Comparison of ENCODE assay signal across 8 cellular contexts in genomic region chr5:81506900-81507588, GRCh38.
A peak's percentile ranks its signal among the peaks of the same experiment; 100 is the strongest.
DNase-seq lines count a peak whose midpoint lies in the region; ATAC-seq and TF ChIP-seq lines count a peak whose summit lies in the region.

No MANE protein-coding gene starts in this region.

- intact Hi-C loops in sciatic nerve (cut with DNase I) = loop anchor here (10.0 kb wide), 1 partner anchor 238 kb away; no protein-coding TSS in a partner anchor

- H3K9me3 ChIP-seq in OCI-LY3 (ENCODE audit: insufficient read depth, low read length) (no peaks in the 10 kb centered on the region), right atrium auricular region (no peaks in the 10 kb centered on the region)

- no peak overlapping the region for H3K9ac ChIP-seq in OCI-LY3 (ENCODE audit: low read length)

- DNase-seq in A172 (ENCODE audit: low spot score) (peak; percentile 87), GM03348 (ENCODE audit: low spot score) (peak; percentile 83), H4 (ENCODE audit: low spot score) (peak; percentile 87), KBM-7 (peak; percentile 93), anterior cingulate cortex (lab: John Stamatoyannopoulos, UW) (peak in 40 of 58 donors; percentile 0 to 88 (median 30)), right atrium auricular region (ENCODE audit: low spot score) (peak; percentile 62), sciatic nerve (ENCODE audit: low spot score) (no peak)

- no peak overlapping the region for H3K4me2 ChIP-seq in OCI-LY3 (ENCODE audit: low read length)

- peak; percentile 98 for ATAC-seq in sciatic nerve

- H2AFZ ChIP-seq in OCI-LY3 (ENCODE audit: low read depth, low read length) = no peak overlapping the region

- H4K20me1 ChIP-seq in OCI-LY3 (ENCODE audit: insufficient read depth, low read length) = no peaks in the 10 kb centered on the region

- H3K36me3 ChIP-seq in OCI-LY3 (replicated peaks; ENCODE audit: low read depth, low read length) = no peaks in the 10 kb centered on the region
- no peaks in the 10 kb centered on the region for H3K36me3 ChIP-seq in right atrium auricular region

- H3K27me3 ChIP-seq in OCI-LY3 (ENCODE audit: low read depth, low read length) (no peaks in the 10 kb centered on the region), right atrium auricular region (no peaks in the 10 kb centered on the region)

- H3K4me1 ChIP-seq in OCI-LY3 (ENCODE audit: low read length) (no peaks in the 10 kb centered on the region; the same call in 1 of the 2 replicates), right atrium auricular region (peaks cover 0 to 12% of the 10 kb centered on the region in 2 donors)

- H3K79me2 ChIP-seq in OCI-LY3 (ENCODE audit: low read length) = no peaks in the 10 kb centered on the region

- H3K4me3 ChIP-seq in OCI-LY3 (ENCODE audit: low read length) (no peak overlapping the region), right atrium auricular region (no peak overlapping the region)

- in situ Hi-C loops in KBM-7 (cut with MboI; ENCODE audit: low pct_unique_long_range_greater_than_20kb, low sequenced_read_pairs) = loop anchor here (25.0 kb wide), 1 partner anchor 330 kb away; no protein-coding TSS in a partner anchor

- peak; percentile 75 for TF ChIP-seq CTCF in OCI-LY3 (IDR thresholded peaks at IDR 0.05; ENCODE audit: low read depth, low read length)
- TF ChIP-seq CTCF in right atrium auricular region (IDR thresholded peaks at IDR 0.05) = peak; percentile 63 to 91

- H3K27ac ChIP-seq in OCI-LY3 (ENCODE audit: low read length) = no peak overlapping the region
- peak overlapping the region; percentile 37 to 46 for H3K27ac ChIP-seq in right atrium auricular region
